15 cellular contexts compared by ENCODE assay signal in genomic region chr4:176841730-176842129, GRCh38. TPM values are rescaled to one million over a fixed set of nuclear protein-coding genes. Genes with fewer than 3 reads are reported as not detected.
A peak's percentile ranks its signal among the peaks of the same experiment; 100 is the strongest.
DNase-seq lines count a peak whose midpoint lies in the region; ATAC-seq and TF ChIP-seq lines count a peak whose summit lies in the region.
"Had no signal": no experiment of that assay in that cellular context is flagged by ENCODE, and none has a peak within 500 bp of the region (broad histone marks: within the 10 kb centered on the region; RNA-seq: fewer than 3 reads in every experiment).

No MANE protein-coding gene starts in this region.

- H3K9me3 Mint-ChIP-seq in stimulated activated naive CD8-positive, alpha-beta T cell treated with anti-CD3 and anti-CD28 coated beads, Interleukin-15, amount 100 ng/mL, for 72 hours = no peaks in the 10 kb centered on the region
- no peaks in the 10 kb centered on the region for H3K9me3 Mint-ChIP-seq in activated naive CD8-positive, alpha-beta T cell treated with anti-CD3 and anti-CD28 coated beads, Interleukin-2, amount 50 U/mL, for 24 hours
- H3K9me3 Mint-ChIP-seq: activated CD4-positive, alpha-beta memory T cell treated with anti-CD3 and anti-CD28 coated beads for 36 hours; activated T-cell treated with anti-CD3 and anti-CD28 coated beads, Interleukin-2, amount 50 U/mL, for 72 hours had no signal

- in situ Hi-C loops in astrocyte of the spinal cord (cut with HindIII; ENCODE audit: low sequenced_read_pairs) = no loop called here
- in situ Hi-C loops in G401 (cut with HindIII; ENCODE audit: low sequenced_read_pairs) = no loop called here

- no peaks in the 10 kb centered on the region for H3K27me3 Mint-ChIP-seq in stimulated activated naive CD8-positive, alpha-beta T cell treated with anti-CD3 and anti-CD28 coated beads, Interleukin-15, amount 100 ng/mL, for 72 hours
- no peaks in the 10 kb centered on the region for H3K27me3 Mint-ChIP-seq in activated naive CD8-positive, alpha-beta T cell treated with anti-CD3 and anti-CD28 coated beads, Interleukin-2, amount 50 U/mL, for 24 hours
- H3K27me3 Mint-ChIP-seq: activated CD4-positive, alpha-beta memory T cell treated with anti-CD3 and anti-CD28 coated beads for 36 hours had no signal

- no peaks in the 10 kb centered on the region for H3K4me1 Mint-ChIP-seq in stimulated activated naive CD8-positive, alpha-beta T cell treated with anti-CD3 and anti-CD28 coated beads, Interleukin-15, amount 100 ng/mL, for 72 hours
- H3K4me1 Mint-ChIP-seq in activated naive CD8-positive, alpha-beta T cell treated with anti-CD3 and anti-CD28 coated beads, Interleukin-2, amount 50 U/mL, for 24 hours = peaks cover 6% of the 10 kb centered on the region

- H3K27ac Mint-ChIP-seq in stimulated activated naive CD8-positive, alpha-beta T cell treated with anti-CD3 and anti-CD28 coated beads, Interleukin-15, amount 100 ng/mL, for 72 hours = no peak overlapping the region
- no peak overlapping the region for H3K27ac Mint-ChIP-seq in activated naive CD8-positive, alpha-beta T cell treated with anti-CD3 and anti-CD28 coated beads, Interleukin-2, amount 50 U/mL, for 24 hours
- H3K27ac Mint-ChIP-seq: activated CD4-positive, alpha-beta memory T cell treated with anti-CD3 and anti-CD28 coated beads for 36 hours; activated T-cell treated with anti-CD3 and anti-CD28 coated beads, Interleukin-2, amount 50 U/mL, for 72 hours; neural progenitor cell had no signal

- no peak overlapping the region for H3K4me3 Mint-ChIP-seq in stimulated activated naive CD8-positive, alpha-beta T cell treated with anti-CD3 and anti-CD28 coated beads, Interleukin-15, amount 100 ng/mL, for 72 hours
- H3K4me3 Mint-ChIP-seq in activated naive CD8-positive, alpha-beta T cell treated with anti-CD3 and anti-CD28 coated beads, Interleukin-2, amount 50 U/mL, for 24 hours = no peak overlapping the region
- H3K4me3 Mint-ChIP-seq: activated CD4-positive, alpha-beta memory T cell treated with anti-CD3 and anti-CD28 coated beads for 36 hours; activated T-cell treated with anti-CD3 and anti-CD28 coated beads, Interleukin-2, amount 50 U/mL, for 72 hours; neural progenitor cell had no signal

- no peak overlapping the region for H3K4me3 ChIP-seq in AG04449 (ENCODE audit: low read depth, low read length)
- H3K4me3 ChIP-seq in astrocyte of the spinal cord (ENCODE audit: low read depth, low read length) = no peak overlapping the region
- H3K4me3 ChIP-seq: neural progenitor cell, right lobe of liver, tibial nerve had no signal

- no peak for ATAC-seq in left lobe of liver
- no peak for ATAC-seq in stimulated activated naive CD8-positive, alpha-beta T cell treated with anti-CD3 and anti-CD28 coated beads, Interleukin-15, amount 100 ng/mL, for 72 hours
- ATAC-seq in activated naive CD8-positive, alpha-beta T cell treated with anti-CD3 and anti-CD28 coated beads, Interleukin-2, amount 50 U/mL, for 24 hours = no peak
- ATAC-seq: activated T-cell treated with anti-CD3 and anti-CD28 coated beads, Interleukin-2, amount 50 U/mL, for 72 hours; right lobe of liver had no signal

- H3K36me3 Mint-ChIP-seq in activated naive CD8-positive, alpha-beta T cell treated with anti-CD3 and anti-CD28 coated beads, Interleukin-2, amount 50 U/mL, for 24 hours (ENCODE audit: low read depth) = no peaks in the 10 kb centered on the region
- H3K36me3 Mint-ChIP-seq: activated CD4-positive, alpha-beta memory T cell treated with anti-CD3 and anti-CD28 coated beads for 36 hours; neural progenitor cell had no signal

- POLR2A ChIA-PET in AG04449 (lab: Yijun Ruan, JAX) = no interaction called here

- CTCF ChIA-PET in AG04449 (lab: Yijun Ruan, JAX) = no interaction called here

- DNase-seq in AG04449 (ENCODE audit: low read depth, low spot score) (peak; percentile 87), M059J (ENCODE audit: low read depth) (peak; percentile 61), astrocyte of the spinal cord (ENCODE audit: low read depth, low spot score) (peak; percentile 73), glomerular visceral epithelial cell (ENCODE audit: extremely low spot score) (peak; percentile 2), left lobe of liver (ENCODE audit: low spot score) (no peak), G401 (ENCODE audit: low spot score) (no peak)
- no peak for DNase-seq in stimulated activated naive CD8-positive, alpha-beta T cell treated with anti-CD3 and anti-CD28 coated beads, Interleukin-15, amount 100 ng/mL, for 72 hours
- no peak for DNase-seq in activated naive CD8-positive, alpha-beta T cell treated with anti-CD3 and anti-CD28 coated beads, Interleukin-2, amount 50 U/mL, for 24 hours
- DNase-seq: activated CD4-positive, alpha-beta memory T cell treated with anti-CD3 and anti-CD28 coated beads for 36 hours; activated T-cell treated with anti-CD3 and anti-CD28 coated beads, Interleukin-2, amount 50 U/mL, for 72 hours; foreskin melanocyte; right lobe of liver; stimulated activated CD4-positive, alpha-beta T cell treated with anti-CD3 and anti-CD28 coated beads, Interleukin-4, amount 100 ng/mL, for 4 hours had no signal

- TF ChIP-seq CTCF in AG04449 (IDR thresholded peaks at IDR 0.05; ENCODE audit: insufficient read depth, low read length, missing control alignments) (no peak), astrocyte of the spinal cord (IDR thresholded peaks at IDR 0.05; ENCODE audit: low read depth, low read length) (no peak)

RNA-seq across cellular contexts. Expression of gene VEGFC, which starts 49.0 kb away (rescaled TPM):
- 54.5 and 80.4 TPM in 2 replicates for total RNA-seq in M059J (2014; rRNA removed; shearing (Covaris generic))
- 1.5 TPM for total RNA-seq in left lobe of liver
- 0.14 TPM in 1 of 2 replicates, not detected in the other for total RNA-seq in G401 (2014; rRNA removed; shearing (Covaris generic))
- total RNA-seq: activated CD4-positive, alpha-beta memory T cell treated with anti-CD3 and anti-CD28 coated beads for 36 hours; activated T-cell treated with anti-CD3 and anti-CD28 coated beads, Interleukin-2, amount 50 U/mL, for 72 hours had no signal

Comparison
In these comparisons a context has a peak if more than half of its experiments do, and no peak if none do; other contexts are left out.
1. DNase-seq: peak in AG04449 (single experiment), M059J (single experiment), astrocyte of the spinal cord (single experiment) and glomerular visceral epithelial cell (single experiment); none in left lobe of liver (single experiment), G401 (single experiment), stimulated activated naive CD8-positive, alpha-beta T cell treated with anti-CD3 and anti-CD28 coated beads, Interleukin-15, amount 100 ng/mL, for 72 hours (0 of 2) and activated naive CD8-positive, alpha-beta T cell treated with anti-CD3 and anti-CD28 coated beads, Interleukin-2, amount 50 U/mL, for 24 hours (single experiment).
2. RNA of gene VEGFC, which starts 49.0 kb away (total RNA-seq): 54.5 to 80.4 TPM in M059J; 1.5 TPM in left lobe of liver (single experiment) and 0.14 TPM in G401; every median in the first group is over 10 times any median in the second.